29 cellular contexts compared by ENCODE assay signal in genomic region chr3:167602041-167602440, GRCh38. TPM values are rescaled to one million over a fixed set of nuclear protein-coding genes. Genes with fewer than 3 reads are reported as not detected.
"Had no signal": no experiment of that assay in that cellular context is flagged by ENCODE, and none has a peak within 500 bp of the region (broad histone marks: within the 10 kb centered on the region; RNA-seq: fewer than 3 reads in every experiment).

No MANE protein-coding gene starts in this region.

- H3K9me3 Mint-ChIP-seq: activated CD4-positive, alpha-beta memory T cell treated with anti-CD3 and anti-CD28 coated beads for 36 hours; activated CD4-positive, alpha-beta T cell treated with anti-CD3 and anti-CD28 coated beads, Interleukin-2, amount 10 ng/mL, durations not matched to agents 7 days and 5 days; activated naive CD4-positive, alpha-beta T cell treated with anti-CD3 and anti-CD28 coated beads for 36 hours; activated naive CD8-positive, alpha-beta T cell treated with anti-CD3 and anti-CD28 coated beads for 36 hours; activated T-helper 17 cell treated with anti-CD3 and anti-CD28 coated beads, Interleukin-2, amount 50 U/mL, for 72 hours; T-cell had no signal

- H3K36me3 Mint-ChIP-seq: activated CD4-positive, alpha-beta memory T cell treated with anti-CD3 and anti-CD28 coated beads for 36 hours; activated naive CD8-positive, alpha-beta T cell treated with anti-CD3 and anti-CD28 coated beads for 36 hours; T-cell had no signal

- H3K4me3 ChIP-seq: breast epithelium had no signal

- FAIRE-seq: TTC549 had no signal

- H3K36me3 ChIP-seq: breast epithelium had no signal

- H3K27ac Mint-ChIP-seq: activated CD4-positive, alpha-beta memory T cell treated with anti-CD3 and anti-CD28 coated beads for 36 hours; activated CD4-positive, alpha-beta T cell treated with anti-CD3 and anti-CD28 coated beads, Interleukin-2, amount 10 ng/mL, durations not matched to agents 7 days and 5 days; activated naive CD4-positive, alpha-beta T cell treated with anti-CD3 and anti-CD28 coated beads for 36 hours; activated naive CD8-positive, alpha-beta T cell treated with anti-CD3 and anti-CD28 coated beads for 36 hours; activated T-helper 17 cell treated with anti-CD3 and anti-CD28 coated beads, Interleukin-2, amount 50 U/mL, for 72 hours; T-cell had no signal

- H3K27me3 Mint-ChIP-seq: activated CD4-positive, alpha-beta memory T cell treated with anti-CD3 and anti-CD28 coated beads for 36 hours; activated CD4-positive, alpha-beta T cell treated with anti-CD3 and anti-CD28 coated beads, Interleukin-2, amount 10 ng/mL, durations not matched to agents 7 days and 5 days; activated T-helper 17 cell treated with anti-CD3 and anti-CD28 coated beads, Interleukin-2, amount 50 U/mL, for 72 hours had no signal

- H3K27me3 ChIP-seq: breast epithelium had no signal

- DNase-seq: activated CD4-positive, alpha-beta memory T cell treated with anti-CD3 and anti-CD28 coated beads for 36 hours; activated CD4-positive, alpha-beta T cell treated with anti-CD3 and anti-CD28 coated beads, Interleukin-2, amount 10 ng/mL, durations not matched to agents 7 days and 5 days; activated CD4-positive, CD25-positive, alpha-beta regulatory T cell; activated gamma-delta T cell; activated naive CD4-positive, alpha-beta T cell treated with anti-CD3 and anti-CD28 coated beads for 36 hours; activated naive CD8-positive, alpha-beta T cell treated with anti-CD3 and anti-CD28 coated beads for 36 hours; activated T-cell treated with anti-CD3 and anti-CD28 coated beads for 4 hours; activated T-cell treated with anti-CD3 and anti-CD28 coated beads, Interleukin-2, amount 50 U/mL, for 48 hours; anterior cingulate cortex; caudate nucleus; Karpas-422; MM.1S; NCI-H1105; NCI-H1436; NCI-H2029; NCI-H2107; NCI-H2171 treated with DMSO at 0.1 percent for 48 hours; NCI-H226; NCI-H526; NCI-H82; SIG-M5; T-cell; T-helper 2 cell; T1000 had no signal

- H3K4me1 Mint-ChIP-seq: activated CD4-positive, alpha-beta T cell treated with anti-CD3 and anti-CD28 coated beads, Interleukin-2, amount 10 ng/mL, durations not matched to agents 7 days and 5 days; activated naive CD8-positive, alpha-beta T cell treated with anti-CD3 and anti-CD28 coated beads for 36 hours; activated T-helper 17 cell treated with anti-CD3 and anti-CD28 coated beads, Interleukin-2, amount 50 U/mL, for 72 hours; T-cell had no signal

- H3K27ac ChIP-seq: breast epithelium had no signal

- H3K4me3 Mint-ChIP-seq: activated CD4-positive, alpha-beta memory T cell treated with anti-CD3 and anti-CD28 coated beads for 36 hours; activated CD4-positive, alpha-beta T cell treated with anti-CD3 and anti-CD28 coated beads, Interleukin-2, amount 10 ng/mL, durations not matched to agents 7 days and 5 days; activated naive CD4-positive, alpha-beta T cell treated with anti-CD3 and anti-CD28 coated beads for 36 hours; activated naive CD8-positive, alpha-beta T cell treated with anti-CD3 and anti-CD28 coated beads for 36 hours; activated T-helper 17 cell treated with anti-CD3 and anti-CD28 coated beads, Interleukin-2, amount 50 U/mL, for 72 hours; T-cell had no signal

- H3K4me1 ChIP-seq: breast epithelium had no signal

RNA-seq across cellular contexts. Expression of gene WDR49, which starts 51.7 kb away (rescaled TPM):
- total RNA-seq: activated CD4-positive, alpha-beta memory T cell treated with anti-CD3 and anti-CD28 coated beads for 36 hours; activated CD8-positive, alpha-beta memory T cell treated with anti-CD3 and anti-CD28 coated beads for 36 hours; activated naive CD4-positive, alpha-beta T cell treated with anti-CD3 and anti-CD28 coated beads for 36 hours; OCI-LY7 had no signal
